Comparison of ENCODE assay signal across 8 cellular contexts in the genomic region with DNA sequence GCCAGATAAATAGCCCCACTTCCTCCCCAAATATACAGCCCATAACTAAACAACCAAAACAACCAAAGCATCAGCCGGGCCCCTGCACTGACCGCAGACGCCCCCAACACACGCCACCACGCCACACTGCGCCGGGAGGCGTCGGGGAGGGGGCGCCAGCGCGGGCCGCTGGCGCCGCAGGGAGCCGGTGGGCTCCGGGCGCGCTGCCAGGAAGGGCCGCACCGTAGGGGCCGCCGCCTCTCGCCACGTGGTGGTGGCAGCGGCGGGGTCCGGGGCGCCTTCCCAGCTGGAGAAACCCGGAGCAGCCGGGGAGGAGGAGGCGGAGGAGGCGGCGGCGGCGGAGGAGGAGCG. TPM values are rescaled to one million over a fixed set of nuclear protein-coding genes. Genes with fewer than 3 reads are reported as not detected.
DNase-seq lines count a peak whose midpoint lies in the region; ATAC-seq lines count a peak whose summit lies in the region.

No MANE protein-coding gene starts in this region.

- H3K9me3 ChIP-seq in iPS-20b (ENCODE audit: insufficient read depth, low read depth, low read length) (no peaks in the 10 kb centered on the region), stomach smooth muscle (ENCODE audit: control insufficient read depth in 2 of 2, low read length in 2 of 2) (no peaks in the 10 kb centered on the region)

- H3K4me1 ChIP-seq in iPS-20b (ENCODE audit: insufficient read depth, low read length), result peaks cover 16% of the 10 kb centered on the region
- peaks cover 26% of the 10 kb centered on the region for H3K4me1 ChIP-seq in stomach smooth muscle (ENCODE audit: control insufficient read depth, insufficient read depth, low read length)

- H3K27ac Mint-ChIP-seq in activated T-cell treated with anti-CD3 and anti-CD28 coated beads, Interleukin-2, amount 50 U/mL, for 24 hours, result peak overlapping the region; percentile 89

- peak in 1 of 2 donors; percentile 1 for ATAC-seq in activated T-cell treated with anti-CD3 and anti-CD28 coated beads, Interleukin-2, amount 50 U/mL, for 4 hours

- no peaks in the 10 kb centered on the region for H3K9me3 Mint-ChIP-seq in activated T-cell treated with anti-CD3 and anti-CD28 coated beads, Interleukin-2, amount 50 U/mL, for 24 hours
- no peaks in the 10 kb centered on the region for H3K9me3 Mint-ChIP-seq in activated T-cell treated with anti-CD3 and anti-CD28 coated beads, Interleukin-2, amount 50 U/mL, for 4 hours

- DNase-seq in activated T-cell treated with anti-CD3 and anti-CD28 coated beads, Interleukin-2, amount 50 U/mL, for 24 hours, result peak; percentile 64
- DNase-seq in activated T-cell treated with anti-CD3 and anti-CD28 coated beads for 4 hours (no peak), nucleus accumbens (lab: John Stamatoyannopoulos, UW) (no peak), NCI-H510A (lab: John Stamatoyannopoulos, UW) (no peak), UCSD-AML1 (lab: John Stamatoyannopoulos, UW; ENCODE audit: unreplicated experiment) (no peak)
- DNase-seq in activated T-cell treated with anti-CD3 and anti-CD28 coated beads, Interleukin-2, amount 50 U/mL, for 4 hours, result no peak

- 0 out of 2 replicates have a peak, but pooled peaks cover 5% of the 10 kb centered on the region for H3K36me3 ChIP-seq in iPS-20b (ENCODE audit: insufficient read depth, low read depth, low read length)
- peaks cover 3 to 6% of the 10 kb centered on the region in 2 donors for H3K36me3 ChIP-seq in stomach smooth muscle (ENCODE audit: control insufficient read depth in 2 of 2, insufficient read depth in 2 of 2, low read length in 2 of 2)

- H3K27me3 Mint-ChIP-seq in activated T-cell treated with anti-CD3 and anti-CD28 coated beads, Interleukin-2, amount 50 U/mL, for 24 hours, result no peaks in the 10 kb centered on the region
- no peaks in the 10 kb centered on the region for H3K27me3 Mint-ChIP-seq in activated T-cell treated with anti-CD3 and anti-CD28 coated beads, Interleukin-2, amount 50 U/mL, for 4 hours (ENCODE audit: low read depth)

- H3K4me3 Mint-ChIP-seq in activated T-cell treated with anti-CD3 and anti-CD28 coated beads, Interleukin-2, amount 50 U/mL, for 24 hours, result peak overlapping the region; percentile 82
- H3K4me3 Mint-ChIP-seq in activated T-cell treated with anti-CD3 and anti-CD28 coated beads, Interleukin-2, amount 50 U/mL, for 4 hours, result peak overlapping the region; percentile 95

- H3K27me3 ChIP-seq in iPS-20b (ENCODE audit: insufficient read depth, low read length) (no peaks in the 10 kb centered on the region; the same call in 1 of the 2 replicates), stomach smooth muscle (ENCODE audit: control insufficient read depth in 1 of 2, insufficient read depth in 2 of 2, low read length in 2 of 2) (no peaks in the 10 kb centered on the region)

- H3K4me3 ChIP-seq in iPS-20b (ENCODE audit: low read length), result peak overlapping the region; percentile 77
- H3K4me3 ChIP-seq in stomach smooth muscle (ENCODE audit: low read length in 2 of 2), result peak overlapping the region; percentile 23 to 80

- H3K36me3 Mint-ChIP-seq in activated T-cell treated with anti-CD3 and anti-CD28 coated beads, Interleukin-2, amount 50 U/mL, for 24 hours (ENCODE audit: low read depth), result peaks cover 30% of the 10 kb centered on the region
- H3K36me3 Mint-ChIP-seq in activated T-cell treated with anti-CD3 and anti-CD28 coated beads, Interleukin-2, amount 50 U/mL, for 4 hours (ENCODE audit: insufficient read depth), result peaks cover 5% of the 10 kb centered on the region

- peak overlapping the region; percentile 77; the same call in 1 of the 2 replicates for H3K9ac ChIP-seq in iPS-20b (ENCODE audit: low read depth, low read length)
- H3K9ac ChIP-seq in stomach smooth muscle (ENCODE audit: low read length in 2 of 2), result peak overlapping the region; percentile 36 to 39

- H3K27ac ChIP-seq in iPS-20b (ENCODE audit: low read length) (peak overlapping the region; percentile 49), stomach smooth muscle (ENCODE audit: low read length) (no peak overlapping the region)

- H3K4me1 Mint-ChIP-seq in activated T-cell treated with anti-CD3 and anti-CD28 coated beads, Interleukin-2, amount 50 U/mL, for 24 hours (ENCODE audit: low read depth), result peaks cover 61% of the 10 kb centered on the region
- peaks cover 58% of the 10 kb centered on the region for H3K4me1 Mint-ChIP-seq in activated T-cell treated with anti-CD3 and anti-CD28 coated beads, Interleukin-2, amount 50 U/mL, for 4 hours (ENCODE audit: low read depth)

RNA-seq across cellular contexts. Expression of gene TBKBP1, which starts 0.3 kb away (rescaled TPM):
- total RNA-seq in activated T-cell treated with anti-CD3 and anti-CD28 coated beads, Interleukin-2, amount 50 U/mL, for 4 hours, result 10 to 100 TPM; 24.4 to 34.7 (median 24.6) TPM

RNA-seq across cellular contexts. Expression of gene TBX21, which starts 39.4 kb away (rescaled TPM):
- 100 to 1,000 TPM in 2 of 3 donors, 10 to 100 TPM in 1; 77.8 to 111 (median 101) TPM for total RNA-seq in activated T-cell treated with anti-CD3 and anti-CD28 coated beads, Interleukin-2, amount 50 U/mL, for 4 hours

RNA-seq across cellular contexts. Expression of gene KPNB1, which starts 43.9 kb away (rescaled TPM):
- 100 to 1,000 TPM; 916 to 992 (median 944) TPM for total RNA-seq in activated T-cell treated with anti-CD3 and anti-CD28 coated beads, Interleukin-2, amount 50 U/mL, for 4 hours
